In genomic region chr17:78272181-78272913, GRCh38 we compare ENCODE assay signal across 8 cellular contexts. TPM values are rescaled to one million over a fixed set of nuclear protein-coding genes. Genes with fewer than 3 reads are reported as not detected.
DNase-seq lines count a peak whose midpoint lies in the region; ATAC-seq and TF ChIP-seq lines count a peak whose summit lies in the region.

No MANE protein-coding gene starts in this region.

- peaks cover 0 to 5% (median 0%) of the 10 kb centered on the region in 5 experiments for H3K9me3 Mint-ChIP-seq in brain

- H3K9me2 ChIP-seq in HCT116 (ENCODE audit: insufficient read depth): no peaks in the 10 kb centered on the region

- DNase-seq in HCT116 (ENCODE audit: low read depth, low spot score) (no peak), SJCRH30 (peak; percentile 85 to 92), lung (ENCODE audit: low spot score) (peak; percentile 80), stomach (peak; percentile 79), midbrain (lab: John Stamatoyannopoulos, UW) (no peak), WERI-Rb-1 (no peak)

- no TSS peak for BruUV-seq in HCT116 (replicated peaks; lab: Mats Ljungman, UMichigan)

- peaks cover 53% of the 10 kb centered on the region for H3K4me1 Mint-ChIP-seq in brain

- H3K9me3 ChIP-seq in HCT116 (ENCODE audit: control insufficient read depth in 1 of 2, insufficient read depth in 1 of 2, low read depth in 1 of 2, low read length in 2 of 2) (peaks cover 0 to 4% of the 10 kb centered on the region in 2 experiments; a peak in 1 of 4 replicates), SJCRH30 (replicated peaks) (no peaks in the 10 kb centered on the region), lung (ENCODE audit: control insufficient read depth in 2 of 2, insufficient read depth in 1 of 2, low read length in 1 of 2) (no peaks in the 10 kb centered on the region), stomach (no peaks in the 10 kb centered on the region), WERI-Rb-1 (ENCODE audit: severe bottlenecking) (peaks cover 3% of the 10 kb centered on the region)

- H3K4me1 ChIP-seq in HCT116 (ENCODE audit: control insufficient read depth in 1 of 2, insufficient read depth in 2 of 2, low read length in 2 of 2): peaks cover 0 to 8% of the 10 kb centered on the region in 2 experiments; a peak in 1 of 4 replicates
- peaks cover 52% of the 10 kb centered on the region for H3K4me1 ChIP-seq in SJCRH30
- peaks cover 0 to 22% of the 10 kb centered on the region in 2 donors for H3K4me1 ChIP-seq in lung (ENCODE audit: control insufficient read depth in 2 of 2, insufficient read depth in 2 of 2, low read length in 2 of 2)
- peaks cover 0 to 36% (median 17%) of the 10 kb centered on the region in 4 donors for H3K4me1 ChIP-seq in stomach

- peak overlapping the region in 3 of 5 experiments; percentile 37 to 73 (median 37) for H3K27ac Mint-ChIP-seq in brain

- H3K4me3 ChIP-seq in HCT116 (replicated peaks in 1 of 2; ENCODE audit: low read depth in 1 of 2, low read length in 2 of 2) (no peak overlapping the region), SJCRH30 (no peak overlapping the region), lung (no peak overlapping the region), stomach (peak overlapping the region in 1 of 4 donors; percentile 24), WERI-Rb-1 (ENCODE audit: low read depth, low read length) (no peak overlapping the region)

- peak overlapping the region; percentile 18; the same call in 1 of the 2 replicates for H3K4me2 ChIP-seq in HCT116 (ENCODE audit: low read length)

- H3K36me3 ChIP-seq in HCT116 (ENCODE audit: control insufficient read depth in 1 of 2, insufficient read depth in 2 of 2, low read length in 2 of 2) (no peaks in the 10 kb centered on the region), SJCRH30 (no peaks in the 10 kb centered on the region), lung (ENCODE audit: control insufficient read depth in 2 of 2, insufficient read depth in 2 of 2, low read length in 2 of 2) (no peaks in the 10 kb centered on the region), stomach (no peaks in the 10 kb centered on the region), WERI-Rb-1 (no peaks in the 10 kb centered on the region)

- intact Hi-C loops in HCT116 (cut with micrococcal nuclease): no loop called here
- intact Hi-C loops in stomach (cut with DNase I; ENCODE audit: low total_unique reads): no loop called here

- POLR2A ChIA-PET in HCT116 (lab: Charles Lee): no interaction called here

- peaks cover 4% of the 10 kb centered on the region for H3K27me3 Mint-ChIP-seq in brain

- ATAC-seq in HCT116 (peak; percentile 67), lung (ENCODE audit: insufficient read depth, low FRiP score) (peak; percentile 72), HG03175 (IDR thresholded peaks at IDR 0.05; ENCODE audit: unreplicated experiment) (no peak)

- no peak overlapping the region for H3K9ac ChIP-seq in HCT116 (ENCODE audit: low read length)

- H3K27me3 ChIP-seq in HCT116 (ENCODE audit: insufficient read depth, low read length) (no peaks in the 10 kb centered on the region), SJCRH30 (no peaks in the 10 kb centered on the region), lung (ENCODE audit: control insufficient read depth, insufficient read depth) (no peaks in the 10 kb centered on the region), stomach (peaks cover 0 to 55% (median 0%) of the 10 kb centered on the region in 3 donors), WERI-Rb-1 (ENCODE audit: insufficient read depth, low read depth, severe bottlenecking) (no peaks in the 10 kb centered on the region)

- no peak for TF ChIP-seq POLR2A in HCT116 (IDR thresholded peaks at IDR 0.05; ENCODE audit: borderline replicate concordance, extremely low read depth, insufficient read depth, insufficient read length)
- no peak for TF ChIP-seq POLR2A in stomach (IDR thresholded peaks at IDR 0.05)

- no peak overlapping the region for H3K27ac ChIP-seq in HCT116 (ENCODE audit: low read depth, low read length)
- no peak overlapping the region for H3K27ac ChIP-seq in SJCRH30
- peak overlapping the region in 1 of 2 donors; percentile 64 for H3K27ac ChIP-seq in lung (ENCODE audit: low read depth in 1 of 2, low read length in 1 of 2)
- H3K27ac ChIP-seq in stomach: peak overlapping the region in 2 of 5 donors; percentile 46 to 59
- no peak overlapping the region for H3K27ac ChIP-seq in WERI-Rb-1

- WGBS in lung, 2 donors: 19 to 26% methylated on average over 17 of the region's 17 CpGs
- 14 to 22% (median 18%) methylated on average over 14 to 17 of the region's 17 CpGs for WGBS in stomach, 5 donors

- TF ChIP-seq EP300 in stomach (IDR thresholded peaks at IDR 0.05): no peak

- TF ChIP-seq CTCF in HCT116 (IDR thresholded peaks at IDR 0.05 in 2 of 3, conservative IDR thresholded peaks at IDR 0.05 in 1 of 3; ENCODE audit: borderline replicate concordance in 1 of 3, insufficient read depth in 1 of 3, low read depth in 2 of 3, low read length in 2 of 3): no peak
- no peak for TF ChIP-seq CTCF in brain (conservative IDR thresholded peaks at IDR 0.05)
- TF ChIP-seq CTCF in lung (IDR thresholded peaks at IDR 0.05; ENCODE audit: control extremely low read depth, extremely low read depth): no peak
- TF ChIP-seq CTCF in stomach (IDR thresholded peaks at IDR 0.05): no peak
- TF ChIP-seq CTCF in WERI-Rb-1 (IDR thresholded peaks at IDR 0.05; ENCODE audit: low read depth, low read length): no peak

- RAD21 ChIA-PET in HCT116 (lab: Charles Lee; ENCODE audit: low non-redundant PET in 1 of 2, low total read pairs in 2 of 2, uncharacterized antibody in 2 of 2, unreplicated experiment in 2 of 2): no interaction called here

- no peaks in the 10 kb centered on the region for H3K36me3 Mint-ChIP-seq in brain

- no peaks in the 10 kb centered on the region for H4K20me1 ChIP-seq in HCT116 (ENCODE audit: insufficient read depth)

- H3K79me2 ChIP-seq in HCT116 (ENCODE audit: insufficient read depth, low read length): no peaks in the 10 kb centered on the region

- H3K4me3 Mint-ChIP-seq in brain: no peak overlapping the region

- TF ChIP-seq RAD21 in HCT116 (IDR thresholded peaks at IDR 0.05; ENCODE audit: low read depth): no peak

- CTCF ChIA-PET in HCT116 (lab: Charles Lee): no interaction called here

- H2AFZ ChIP-seq in HCT116 (ENCODE audit: low read depth, low read length, poor library complexity, severe bottlenecking): peak overlapping the region; percentile 56

TF ChIP-seq in HCT116, 20 proteins besides CTCF, POLR2A, EP300 and RAD21 (continues in another document):
- TF ChIP-seq CEBPB (IDR thresholded peaks at IDR 0.05; ENCODE audit: low read depth) (no peak), MAX (IDR thresholded peaks at IDR 0.05) (no peak), ELF1 (IDR thresholded peaks at IDR 0.05; ENCODE audit: borderline replicate concordance, low read depth) (no peak), ZBTB33 (IDR thresholded peaks at IDR 0.05; ENCODE audit: extremely low read depth, insufficient replicate concordance, low read length) (no peak)

RNA-seq across cellular contexts. Expression of gene TMEM235, which starts 40.9 kb away (rescaled TPM):
- total RNA-seq in HCT116 (2021; ENCODE audit: unreplicated experiment): not detected
- polyA plus RNA-seq in HCT116 (2012): not detected in 2 replicates
- total RNA-seq in SJCRH30 (2014; rRNA removed; shearing (Covaris generic)): 0.10 TPM in 1 of 2 replicates, not detected in the other
- 9.8 TPM for polyA plus RNA-seq in brain (ENCODE audit: insufficient read depth, low read depth, low replicate concordance)
- under 1 TPM in 1 of 2 donors, not detected in 1; 0.97 TPM for total RNA-seq in lung
- under 1 TPM in 1 of 2 donors, not detected in 1; 0.08 TPM for polyA plus RNA-seq in lung
- total RNA-seq in stomach: not detected
- not detected for polyA plus RNA-seq in stomach

RNA-seq across cellular contexts. Expression of gene BIRC5, which starts 58.3 kb away (rescaled TPM):
- total RNA-seq in HCT116 (2021; ENCODE audit: unreplicated experiment) (140 TPM), lung (10 to 100 TPM in 1 of 2 donors, 1 to 10 TPM in 1; 1.1 to 11.2 TPM), stomach (10 to 100 TPM in 1 of 5 donors, 1 to 10 TPM in 3, not detected in 1; 3.9 to 10.5 (median 5.4) TPM)
- polyA plus RNA-seq in HCT116 (2012): 89.7 and 104 TPM in 2 replicates
- total RNA-seq in SJCRH30 (2014; rRNA removed; shearing (Covaris generic)): 248 and 255 TPM in 2 replicates
- polyA plus RNA-seq in brain (ENCODE audit: insufficient read depth, low read depth, low replicate concordance) (66.4 TPM), lung (1 to 10 TPM; 2.0 to 2.8 TPM), stomach (10 to 100 TPM in 2 of 3 donors, 1 to 10 TPM in 1; 3.4 to 10.3 (median 10.1) TPM)

Comparison
In these comparisons a context has a peak if more than half of its experiments do, and no peak if none do; other contexts are left out.
1. DNase-seq: peak in SJCRH30 (2 of 2), lung (single experiment) and stomach (single experiment); none in HCT116 (single experiment), midbrain (single experiment) and WERI-Rb-1 (single experiment).
2. RNA of gene BIRC5, which starts 58.3 kb away (total RNA-seq): 248 to 255 TPM in SJCRH30 and 140 TPM in HCT116 (single experiment); 1.1 to 11.2 TPM in lung and 3.9 to 10.5 TPM in stomach; every median in the first group is over 10 times any median in the second.